8 cellular contexts compared by ENCODE assay signal in genomic region chr13:77328819-77329132, GRCh38. TPM values are rescaled to one million over a fixed set of nuclear protein-coding genes. Genes with fewer than 3 reads are reported as not detected.
A peak's percentile ranks its signal among the peaks of the same experiment; 100 is the strongest.
DNase-seq lines count a peak whose midpoint lies in the region; ATAC-seq, FAIRE-seq and TF ChIP-seq lines count a peak whose summit lies in the region.

No MANE protein-coding gene starts in this region.

- H3K36me3 Mint-ChIP-seq in activated naive CD4-positive, alpha-beta T cell treated with anti-CD3 and anti-CD28 coated beads, Interleukin-2, amount 50 U/mL, for 24 hours: peaks cover 4% of the 10 kb centered on the region

- H3K9me3 ChIP-seq in ascending aorta: no peaks in the 10 kb centered on the region
- no peaks in the 10 kb centered on the region for H3K9me3 ChIP-seq in mononuclear cell (ENCODE audit: low read depth, low read length)

- H3K4me3 ChIP-seq in ascending aorta (peak overlapping the region; percentile 75 to 78), mononuclear cell (ENCODE audit: low read length) (peak overlapping the region; percentile 78)

- peak overlapping the region; percentile 94 for H3K27ac Mint-ChIP-seq in activated naive CD4-positive, alpha-beta T cell treated with anti-CD3 and anti-CD28 coated beads, Interleukin-2, amount 50 U/mL, for 24 hours

- peak; percentile 1 for ATAC-seq in HG03139 (IDR thresholded peaks at IDR 0.05; ENCODE audit: unreplicated experiment)

- intact Hi-C loops in ascending aorta (cut with DNase I): loop anchor here (1.0 to 10.0 kb wide), 5 partner anchors 59 to 444 kb away; partner anchors contain the start of genes FBXL3, KCTD12 and SLAIN1

- DNase-seq in activated naive CD4-positive, alpha-beta T cell (lab: John Stamatoyannopoulos, UW): no peak
- DNase-seq in ascending aorta (ENCODE audit: low spot score in 2 of 2) (no peak), NOMO-1 (lab: John Stamatoyannopoulos, UW; ENCODE audit: unreplicated experiment in 2 of 2) (no peak), HTR-8/SVneo (ENCODE audit: insufficient read length, low spot score) (no peak)
- no peak for DNase-seq in activated CD4-positive, alpha-beta T cell treated with anti-CD3 and anti-CD28 coated beads for 4 hours

- H3K27ac ChIP-seq in ascending aorta: peak overlapping the region; percentile 64 to 68

- no peaks in the 10 kb centered on the region for H3K27me3 Mint-ChIP-seq in activated naive CD4-positive, alpha-beta T cell treated with anti-CD3 and anti-CD28 coated beads, Interleukin-2, amount 50 U/mL, for 24 hours

- H3K4me3 Mint-ChIP-seq in activated naive CD4-positive, alpha-beta T cell treated with anti-CD3 and anti-CD28 coated beads, Interleukin-2, amount 50 U/mL, for 24 hours: peak overlapping the region; percentile 93

- H3K9me3 Mint-ChIP-seq in activated naive CD4-positive, alpha-beta T cell treated with anti-CD3 and anti-CD28 coated beads, Interleukin-2, amount 50 U/mL, for 24 hours: no peaks in the 10 kb centered on the region

- H3K36me3 ChIP-seq in ascending aorta: no peaks in the 10 kb centered on the region

- peaks cover 0 to 16% of the 10 kb centered on the region in 2 donors for H3K4me1 ChIP-seq in ascending aorta
- peaks cover 33% of the 10 kb centered on the region for H3K4me1 ChIP-seq in mononuclear cell (ENCODE audit: insufficient read depth, low read length)

- H3K27me3 ChIP-seq in ascending aorta (no peaks in the 10 kb centered on the region), mononuclear cell (ENCODE audit: insufficient read depth, low read length) (no peaks in the 10 kb centered on the region)

- FAIRE-seq in HTR-8/SVneo (lab: Jason Lieb, UNC): no peak

- peaks cover 51% of the 10 kb centered on the region for H3K4me1 Mint-ChIP-seq in activated naive CD4-positive, alpha-beta T cell treated with anti-CD3 and anti-CD28 coated beads, Interleukin-2, amount 50 U/mL, for 24 hours

- TF ChIP-seq CTCF in ascending aorta (IDR thresholded peaks at IDR 0.05): no peak

RNA-seq across cellular contexts. Expression of gene MYCBP2, which starts 1.9 kb away (rescaled TPM):
- 264 TPM for total RNA-seq in ascending aorta
- total RNA-seq in mononuclear cell: 186 TPM
